1 cellular context compared by ENCODE assay signal in the genomic region with DNA sequence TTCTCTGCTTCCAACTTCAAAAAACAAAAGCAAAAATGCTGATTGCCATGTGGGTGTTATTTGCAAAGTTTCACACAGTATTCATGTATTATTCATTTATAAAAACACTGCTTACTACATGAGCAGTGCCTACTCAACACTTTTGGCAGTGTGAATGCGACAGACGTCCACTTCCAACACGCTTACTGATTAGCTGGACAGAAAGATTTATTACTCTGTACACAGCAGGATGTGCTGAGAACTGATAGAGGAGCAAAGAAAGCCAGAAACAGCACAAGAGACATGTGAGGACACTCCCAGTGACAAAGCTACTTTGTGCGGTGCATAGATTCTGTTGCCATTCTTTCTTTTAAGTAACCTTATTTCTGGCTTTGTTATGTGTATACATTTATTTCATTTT.
TF ChIP-seq lines count a peak whose summit lies in the region.

No MANE protein-coding gene starts in this region.

TF ChIP-seq in K562, 482 proteins besides CTCF, POLR2A, EP300 and RAD21:
- TF ChIP-seq, protein P1, sequence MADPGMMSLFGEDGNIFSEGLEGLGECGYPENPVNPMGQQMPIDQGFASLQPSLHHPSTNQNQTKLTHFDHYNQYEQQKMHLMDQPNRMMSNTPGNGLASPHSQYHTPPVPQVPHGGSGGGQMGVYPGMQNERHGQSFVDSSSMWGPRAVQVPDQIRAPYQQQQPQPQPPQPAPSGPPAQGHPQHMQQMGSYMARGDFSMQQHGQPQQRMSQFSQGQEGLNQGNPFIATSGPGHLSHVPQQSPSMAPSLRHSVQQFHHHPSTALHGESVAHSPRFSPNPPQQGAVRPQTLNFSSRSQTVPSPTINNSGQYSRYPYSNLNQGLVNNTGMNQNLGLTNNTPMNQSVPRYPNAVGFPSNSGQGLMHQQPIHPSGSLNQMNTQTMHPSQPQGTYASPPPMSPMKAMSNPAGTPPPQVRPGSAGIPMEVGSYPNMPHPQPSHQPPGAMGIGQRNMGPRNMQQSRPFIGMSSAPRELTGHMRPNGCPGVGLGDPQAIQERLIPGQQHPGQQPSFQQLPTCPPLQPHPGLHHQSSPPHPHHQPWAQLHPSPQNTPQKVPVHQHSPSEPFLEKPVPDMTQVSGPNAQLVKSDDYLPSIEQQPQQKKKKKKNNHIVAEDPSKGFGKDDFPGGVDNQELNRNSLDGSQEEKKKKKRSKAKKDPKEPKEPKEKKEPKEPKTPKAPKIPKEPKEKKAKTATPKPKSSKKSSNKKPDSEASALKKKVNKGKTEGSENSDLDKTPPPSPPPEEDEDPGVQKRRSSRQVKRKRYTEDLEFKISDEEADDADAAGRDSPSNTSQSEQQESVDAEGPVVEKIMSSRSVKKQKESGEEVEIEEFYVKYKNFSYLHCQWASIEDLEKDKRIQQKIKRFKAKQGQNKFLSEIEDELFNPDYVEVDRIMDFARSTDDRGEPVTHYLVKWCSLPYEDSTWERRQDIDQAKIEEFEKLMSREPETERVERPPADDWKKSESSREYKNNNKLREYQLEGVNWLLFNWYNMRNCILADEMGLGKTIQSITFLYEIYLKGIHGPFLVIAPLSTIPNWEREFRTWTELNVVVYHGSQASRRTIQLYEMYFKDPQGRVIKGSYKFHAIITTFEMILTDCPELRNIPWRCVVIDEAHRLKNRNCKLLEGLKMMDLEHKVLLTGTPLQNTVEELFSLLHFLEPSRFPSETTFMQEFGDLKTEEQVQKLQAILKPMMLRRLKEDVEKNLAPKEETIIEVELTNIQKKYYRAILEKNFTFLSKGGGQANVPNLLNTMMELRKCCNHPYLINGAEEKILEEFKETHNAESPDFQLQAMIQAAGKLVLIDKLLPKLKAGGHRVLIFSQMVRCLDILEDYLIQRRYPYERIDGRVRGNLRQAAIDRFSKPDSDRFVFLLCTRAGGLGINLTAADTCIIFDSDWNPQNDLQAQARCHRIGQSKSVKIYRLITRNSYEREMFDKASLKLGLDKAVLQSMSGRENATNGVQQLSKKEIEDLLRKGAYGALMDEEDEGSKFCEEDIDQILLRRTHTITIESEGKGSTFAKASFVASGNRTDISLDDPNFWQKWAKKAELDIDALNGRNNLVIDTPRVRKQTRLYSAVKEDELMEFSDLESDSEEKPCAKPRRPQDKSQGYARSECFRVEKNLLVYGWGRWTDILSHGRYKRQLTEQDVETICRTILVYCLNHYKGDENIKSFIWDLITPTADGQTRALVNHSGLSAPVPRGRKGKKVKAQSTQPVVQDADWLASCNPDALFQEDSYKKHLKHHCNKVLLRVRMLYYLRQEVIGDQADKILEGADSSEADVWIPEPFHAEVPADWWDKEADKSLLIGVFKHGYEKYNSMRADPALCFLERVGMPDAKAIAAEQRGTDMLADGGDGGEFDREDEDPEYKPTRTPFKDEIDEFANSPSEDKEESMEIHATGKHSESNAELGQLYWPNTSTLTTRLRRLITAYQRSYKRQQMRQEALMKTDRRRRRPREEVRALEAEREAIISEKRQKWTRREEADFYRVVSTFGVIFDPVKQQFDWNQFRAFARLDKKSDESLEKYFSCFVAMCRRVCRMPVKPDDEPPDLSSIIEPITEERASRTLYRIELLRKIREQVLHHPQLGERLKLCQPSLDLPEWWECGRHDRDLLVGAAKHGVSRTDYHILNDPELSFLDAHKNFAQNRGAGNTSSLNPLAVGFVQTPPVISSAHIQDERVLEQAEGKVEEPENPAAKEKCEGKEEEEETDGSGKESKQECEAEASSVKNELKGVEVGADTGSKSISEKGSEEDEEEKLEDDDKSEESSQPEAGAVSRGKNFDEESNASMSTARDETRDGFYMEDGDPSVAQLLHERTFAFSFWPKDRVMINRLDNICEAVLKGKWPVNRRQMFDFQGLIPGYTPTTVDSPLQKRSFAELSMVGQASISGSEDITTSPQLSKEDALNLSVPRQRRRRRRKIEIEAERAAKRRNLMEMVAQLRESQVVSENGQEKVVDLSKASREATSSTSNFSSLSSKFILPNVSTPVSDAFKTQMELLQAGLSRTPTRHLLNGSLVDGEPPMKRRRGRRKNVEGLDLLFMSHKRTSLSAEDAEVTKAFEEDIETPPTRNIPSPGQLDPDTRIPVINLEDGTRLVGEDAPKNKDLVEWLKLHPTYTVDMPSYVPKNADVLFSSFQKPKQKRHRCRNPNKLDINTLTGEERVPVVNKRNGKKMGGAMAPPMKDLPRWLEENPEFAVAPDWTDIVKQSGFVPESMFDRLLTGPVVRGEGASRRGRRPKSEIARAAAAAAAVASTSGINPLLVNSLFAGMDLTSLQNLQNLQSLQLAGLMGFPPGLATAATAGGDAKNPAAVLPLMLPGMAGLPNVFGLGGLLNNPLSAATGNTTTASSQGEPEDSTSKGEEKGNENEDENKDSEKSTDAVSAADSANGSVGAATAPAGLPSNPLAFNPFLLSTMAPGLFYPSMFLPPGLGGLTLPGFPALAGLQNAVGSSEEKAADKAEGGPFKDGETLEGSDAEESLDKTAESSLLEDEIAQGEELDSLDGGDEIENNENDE (IDR thresholded peaks at IDR 0.05; ENCODE audit: low read depth, low read length) = no peak
- TF ChIP-seq MEIS2 (IDR thresholded peaks at IDR 0.05; ENCODE audit: partially characterized antibody) = peak; percentile 83
- TF ChIP-seq ZNF23 (CRISPR knock-in tag; IDR thresholded peaks at IDR 0.05) = no peak
- no peak for TF ChIP-seq STAT5A (IDR thresholded peaks at IDR 0.05; ENCODE audit: borderline replicate concordance, low read length)
- TF ChIP-seq, protein P2, sequence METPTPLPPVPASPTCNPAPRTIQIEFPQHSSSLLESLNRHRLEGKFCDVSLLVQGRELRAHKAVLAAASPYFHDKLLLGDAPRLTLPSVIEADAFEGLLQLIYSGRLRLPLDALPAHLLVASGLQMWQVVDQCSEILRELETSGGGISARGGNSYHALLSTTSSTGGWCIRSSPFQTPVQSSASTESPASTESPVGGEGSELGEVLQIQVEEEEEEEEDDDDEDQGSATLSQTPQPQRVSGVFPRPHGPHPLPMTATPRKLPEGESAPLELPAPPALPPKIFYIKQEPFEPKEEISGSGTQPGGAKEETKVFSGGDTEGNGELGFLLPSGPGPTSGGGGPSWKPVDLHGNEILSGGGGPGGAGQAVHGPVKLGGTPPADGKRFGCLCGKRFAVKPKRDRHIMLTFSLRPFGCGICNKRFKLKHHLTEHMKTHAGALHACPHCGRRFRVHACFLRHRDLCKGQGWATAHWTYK (CRISPR knock-in tag; IDR thresholded peaks at IDR 0.05) = no peak
- TF ChIP-seq MAFF (IDR thresholded peaks at IDR 0.05; ENCODE audit: low read length) = no peak
- no peak for TF ChIP-seq ZNF184 (CRISPR knock-in tag; IDR thresholded peaks at IDR 0.05)
- TF ChIP-seq HMG20B (CRISPR knock-in tag; IDR thresholded peaks at IDR 0.05) = no peak
- TF ChIP-seq, protein P3, sequence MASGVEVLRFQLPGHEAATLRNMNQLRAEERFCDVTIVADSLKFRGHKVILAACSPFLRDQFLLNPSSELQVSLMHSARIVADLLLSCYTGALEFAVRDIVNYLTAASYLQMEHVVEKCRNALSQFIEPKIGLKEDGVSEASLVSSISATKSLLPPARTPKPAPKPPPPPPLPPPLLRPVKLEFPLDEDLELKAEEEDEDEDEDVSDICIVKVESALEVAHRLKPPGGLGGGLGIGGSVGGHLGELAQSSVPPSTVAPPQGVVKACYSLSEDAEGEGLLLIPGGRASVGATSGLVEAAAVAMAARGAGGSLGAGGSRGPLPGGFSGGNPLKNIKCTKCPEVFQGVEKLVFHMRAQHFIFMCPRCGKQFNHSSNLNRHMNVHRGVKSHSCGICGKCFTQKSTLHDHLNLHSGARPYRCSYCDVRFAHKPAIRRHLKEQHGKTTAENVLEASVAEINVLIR (CRISPR knock-in tag; IDR thresholded peaks at IDR 0.05) = 0 out of 2 replicates have a peak, but pooled peaks have one; percentile 14
- 0 out of 4 replicates have a peak, but pooled peaks of 1 of the 2 experiments have one; percentile 13 for TF ChIP-seq RCOR1 (IDR thresholded peaks at IDR 0.05; ENCODE audit: borderline replicate concordance in 1 of 2, low read depth in 2 of 2, low read length in 2 of 2)
- TF ChIP-seq FOXA3 (CRISPR knock-in tag; conservative IDR thresholded peaks at IDR 0.05 in 1 of 2, IDR thresholded peaks at IDR 0.05 in 1 of 2) = peak in 1 of 2 experiments; percentile 81; a peak in 2 of 4 replicates
- no peak for TF ChIP-seq GABPB2 (CRISPR knock-in tag; conservative IDR thresholded peaks at IDR 0.05)
- TF ChIP-seq, protein P4, sequence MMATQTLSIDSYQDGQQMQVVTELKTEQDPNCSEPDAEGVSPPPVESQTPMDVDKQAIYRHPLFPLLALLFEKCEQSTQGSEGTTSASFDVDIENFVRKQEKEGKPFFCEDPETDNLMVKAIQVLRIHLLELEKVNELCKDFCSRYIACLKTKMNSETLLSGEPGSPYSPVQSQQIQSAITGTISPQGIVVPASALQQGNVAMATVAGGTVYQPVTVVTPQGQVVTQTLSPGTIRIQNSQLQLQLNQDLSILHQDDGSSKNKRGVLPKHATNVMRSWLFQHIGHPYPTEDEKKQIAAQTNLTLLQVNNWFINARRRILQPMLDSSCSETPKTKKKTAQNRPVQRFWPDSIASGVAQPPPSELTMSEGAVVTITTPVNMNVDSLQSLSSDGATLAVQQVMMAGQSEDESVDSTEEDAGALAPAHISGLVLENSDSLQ (IDR thresholded peaks at IDR 0.05) = peak; percentile 45; the same call in 1 of the 2 replicates
- TF ChIP-seq, protein P5, sequence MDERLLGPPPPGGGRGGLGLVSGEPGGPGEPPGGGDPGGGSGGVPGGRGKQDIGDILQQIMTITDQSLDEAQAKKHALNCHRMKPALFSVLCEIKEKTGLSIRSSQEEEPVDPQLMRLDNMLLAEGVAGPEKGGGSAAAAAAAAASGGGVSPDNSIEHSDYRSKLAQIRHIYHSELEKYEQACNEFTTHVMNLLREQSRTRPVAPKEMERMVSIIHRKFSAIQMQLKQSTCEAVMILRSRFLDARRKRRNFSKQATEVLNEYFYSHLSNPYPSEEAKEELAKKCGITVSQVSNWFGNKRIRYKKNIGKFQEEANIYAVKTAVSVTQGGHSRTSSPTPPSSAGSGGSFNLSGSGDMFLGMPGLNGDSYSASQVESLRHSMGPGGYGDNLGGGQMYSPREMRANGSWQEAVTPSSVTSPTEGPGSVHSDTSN (CRISPR knock-in tag; IDR thresholded peaks at IDR 0.05; ENCODE audit: low read depth) = no peak
- TF ChIP-seq, protein P5 (tag; conservative IDR thresholded peaks at IDR 0.05; ENCODE audit: low read depth) = peak; percentile 87
- TF ChIP-seq SMARCE1 (IDR thresholded peaks at IDR 0.05) = no peak
- TF ChIP-seq, protein P6, sequence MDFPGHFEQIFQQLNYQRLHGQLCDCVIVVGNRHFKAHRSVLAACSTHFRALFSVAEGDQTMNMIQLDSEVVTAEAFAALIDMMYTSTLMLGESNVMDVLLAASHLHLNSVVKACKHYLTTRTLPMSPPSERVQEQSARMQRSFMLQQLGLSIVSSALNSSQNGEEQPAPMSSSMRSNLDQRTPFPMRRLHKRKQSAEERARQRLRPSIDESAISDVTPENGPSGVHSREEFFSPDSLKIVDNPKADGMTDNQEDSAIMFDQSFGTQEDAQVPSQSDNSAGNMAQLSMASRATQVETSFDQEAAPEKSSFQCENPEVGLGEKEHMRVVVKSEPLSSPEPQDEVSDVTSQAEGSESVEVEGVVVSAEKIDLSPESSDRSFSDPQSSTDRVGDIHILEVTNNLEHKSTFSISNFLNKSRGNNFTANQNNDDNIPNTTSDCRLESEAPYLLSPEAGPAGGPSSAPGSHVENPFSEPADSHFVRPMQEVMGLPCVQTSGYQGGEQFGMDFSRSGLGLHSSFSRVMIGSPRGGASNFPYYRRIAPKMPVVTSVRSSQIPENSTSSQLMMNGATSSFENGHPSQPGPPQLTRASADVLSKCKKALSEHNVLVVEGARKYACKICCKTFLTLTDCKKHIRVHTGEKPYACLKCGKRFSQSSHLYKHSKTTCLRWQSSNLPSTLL (IDR thresholded peaks at IDR 0.05) = no peak
- TF ChIP-seq DNMT1 (IDR thresholded peaks at IDR 0.05) = no peak
- TF ChIP-seq TAL1 (IDR thresholded peaks at IDR 0.05) = peak; percentile 13; the same call in 1 of the 2 replicates
- TF ChIP-seq, protein P7, sequence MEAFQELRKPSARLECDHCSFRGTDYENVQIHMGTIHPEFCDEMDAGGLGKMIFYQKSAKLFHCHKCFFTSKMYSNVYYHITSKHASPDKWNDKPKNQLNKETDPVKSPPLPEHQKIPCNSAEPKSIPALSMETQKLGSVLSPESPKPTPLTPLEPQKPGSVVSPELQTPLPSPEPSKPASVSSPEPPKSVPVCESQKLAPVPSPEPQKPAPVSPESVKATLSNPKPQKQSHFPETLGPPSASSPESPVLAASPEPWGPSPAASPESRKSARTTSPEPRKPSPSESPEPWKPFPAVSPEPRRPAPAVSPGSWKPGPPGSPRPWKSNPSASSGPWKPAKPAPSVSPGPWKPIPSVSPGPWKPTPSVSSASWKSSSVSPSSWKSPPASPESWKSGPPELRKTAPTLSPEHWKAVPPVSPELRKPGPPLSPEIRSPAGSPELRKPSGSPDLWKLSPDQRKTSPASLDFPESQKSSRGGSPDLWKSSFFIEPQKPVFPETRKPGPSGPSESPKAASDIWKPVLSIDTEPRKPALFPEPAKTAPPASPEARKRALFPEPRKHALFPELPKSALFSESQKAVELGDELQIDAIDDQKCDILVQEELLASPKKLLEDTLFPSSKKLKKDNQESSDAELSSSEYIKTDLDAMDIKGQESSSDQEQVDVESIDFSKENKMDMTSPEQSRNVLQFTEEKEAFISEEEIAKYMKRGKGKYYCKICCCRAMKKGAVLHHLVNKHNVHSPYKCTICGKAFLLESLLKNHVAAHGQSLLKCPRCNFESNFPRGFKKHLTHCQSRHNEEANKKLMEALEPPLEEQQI (IDR thresholded peaks at IDR 0.05) = no peak
- TF ChIP-seq NCOA6 (IDR thresholded peaks at IDR 0.05) = no peak
- no peak for TF ChIP-seq NEUROD1 (IDR thresholded peaks at IDR 0.05; ENCODE audit: borderline replicate concordance, low read depth, low read length, partially characterized antibody)
- TF ChIP-seq, protein P8, sequence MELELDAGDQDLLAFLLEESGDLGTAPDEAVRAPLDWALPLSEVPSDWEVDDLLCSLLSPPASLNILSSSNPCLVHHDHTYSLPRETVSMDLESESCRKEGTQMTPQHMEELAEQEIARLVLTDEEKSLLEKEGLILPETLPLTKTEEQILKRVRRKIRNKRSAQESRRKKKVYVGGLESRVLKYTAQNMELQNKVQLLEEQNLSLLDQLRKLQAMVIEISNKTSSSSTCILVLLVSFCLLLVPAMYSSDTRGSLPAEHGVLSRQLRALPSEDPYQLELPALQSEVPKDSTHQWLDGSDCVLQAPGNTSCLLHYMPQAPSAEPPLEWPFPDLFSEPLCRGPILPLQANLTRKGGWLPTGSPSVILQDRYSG (tag; conservative IDR thresholded peaks at IDR 0.05; ENCODE audit: low read depth) = no peak
- TF ChIP-seq ZBTB7A (IDR thresholded peaks at IDR 0.05; ENCODE audit: borderline replicate concordance, control insufficient read depth, low read depth, low read length) = no peak
- no peak for TF ChIP-seq BMI1 (IDR thresholded peaks at IDR 0.05; ENCODE audit: low read length)
- TF ChIP-seq NONO (IDR thresholded peaks at IDR 0.05; ENCODE audit: low read depth in 2 of 2, low read length in 1 of 2) = no peak
